In the genomic region with DNA sequence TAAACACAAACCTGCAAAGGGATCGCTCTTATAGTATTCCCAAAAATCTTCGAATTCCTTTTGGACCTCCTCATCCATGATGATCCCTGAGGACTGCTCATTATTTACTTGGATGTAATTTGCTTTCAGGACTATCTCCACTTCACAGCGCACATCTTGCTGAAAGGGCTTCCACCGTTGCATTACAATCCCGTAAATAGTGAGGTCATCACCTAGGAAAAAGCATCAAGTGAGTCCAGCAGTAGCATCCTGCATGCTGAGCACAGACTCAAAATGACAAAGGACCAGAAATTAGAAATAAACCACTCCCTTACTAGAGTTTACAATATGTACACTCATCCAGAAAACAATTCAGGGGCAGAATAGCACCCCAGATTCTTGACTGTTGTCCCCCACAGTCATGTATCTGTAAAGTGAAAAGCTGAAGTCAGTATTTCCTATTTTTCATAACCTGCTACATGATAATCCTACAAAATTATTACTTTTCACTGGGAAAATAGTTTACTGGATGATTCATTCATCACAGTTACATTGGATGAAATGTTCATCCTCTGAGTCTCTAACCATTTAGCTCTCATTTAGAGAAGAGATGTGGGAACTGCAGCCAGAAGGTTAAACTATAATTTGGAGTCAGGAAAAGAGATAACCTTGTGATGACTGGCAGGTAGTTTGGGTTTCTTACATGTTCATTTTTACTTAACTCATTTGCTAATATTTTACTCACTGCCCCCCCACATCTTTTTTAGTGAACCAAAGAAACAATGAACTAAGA, we compare ENCODE assay signal across 1 cellular context.
TF ChIP-seq lines count a peak whose summit lies in the region.

No MANE protein-coding gene starts in this region.

TF ChIP-seq in IMR-90, 13 proteins besides CTCF, POLR2A, EP300 and RAD21:
- TF ChIP-seq NFE2L2 (IDR thresholded peaks at IDR 0.05; ENCODE audit: low read depth, low read length) (no peak), CEBPB (IDR thresholded peaks at IDR 0.05; ENCODE audit: low read depth, low read length) (no peak), RCOR1 (IDR thresholded peaks at IDR 0.05; ENCODE audit: insufficient replicate concordance, low read length) (no peak), BHLHE40 (IDR thresholded peaks at IDR 0.05; ENCODE audit: low read depth, low read length) (no peak)
- TF ChIP-seq, protein P1, sequence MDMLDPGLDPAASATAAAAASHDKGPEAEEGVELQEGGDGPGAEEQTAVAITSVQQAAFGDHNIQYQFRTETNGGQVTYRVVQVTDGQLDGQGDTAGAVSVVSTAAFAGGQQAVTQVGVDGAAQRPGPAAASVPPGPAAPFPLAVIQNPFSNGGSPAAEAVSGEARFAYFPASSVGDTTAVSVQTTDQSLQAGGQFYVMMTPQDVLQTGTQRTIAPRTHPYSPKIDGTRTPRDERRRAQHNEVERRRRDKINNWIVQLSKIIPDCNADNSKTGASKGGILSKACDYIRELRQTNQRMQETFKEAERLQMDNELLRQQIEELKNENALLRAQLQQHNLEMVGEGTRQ (IDR thresholded peaks at IDR 0.05; ENCODE audit: low read depth, low read length) = no peak
- TF ChIP-seq, protein P2, sequence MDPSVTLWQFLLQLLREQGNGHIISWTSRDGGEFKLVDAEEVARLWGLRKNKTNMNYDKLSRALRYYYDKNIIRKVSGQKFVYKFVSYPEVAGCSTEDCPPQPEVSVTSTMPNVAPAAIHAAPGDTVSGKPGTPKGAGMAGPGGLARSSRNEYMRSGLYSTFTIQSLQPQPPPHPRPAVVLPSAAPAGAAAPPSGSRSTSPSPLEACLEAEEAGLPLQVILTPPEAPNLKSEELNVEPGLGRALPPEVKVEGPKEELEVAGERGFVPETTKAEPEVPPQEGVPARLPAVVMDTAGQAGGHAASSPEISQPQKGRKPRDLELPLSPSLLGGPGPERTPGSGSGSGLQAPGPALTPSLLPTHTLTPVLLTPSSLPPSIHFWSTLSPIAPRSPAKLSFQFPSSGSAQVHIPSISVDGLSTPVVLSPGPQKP (IDR thresholded peaks at IDR 0.05; ENCODE audit: borderline replicate concordance, low read depth, low read length) = no peak
TF ChIP-seq in IMR-90: peak in this region for 0.
